Comparison of ENCODE assay signal across 8 cellular contexts in genomic region chr14:39432179-39432618, GRCh38. TPM values are rescaled to one million over a fixed set of nuclear protein-coding genes. Genes with fewer than 3 reads are reported as not detected.
DNase-seq lines count a peak whose midpoint lies in the region; ATAC-seq and TF ChIP-seq lines count a peak whose summit lies in the region.

TSS of gene FBXO33 (minus strand) at chr14:39432433. CDS start at chr14:39432162, 271 bp downstream.

- H3K36me3 ChIP-seq in cardiac muscle cell (no peaks in the 10 kb centered on the region), parathyroid adenoma (ENCODE audit: control insufficient read depth, insufficient read depth, low read length) (no peaks in the 10 kb centered on the region), tibial artery (no peaks in the 10 kb centered on the region)

- DNase-seq in GM12864 (ENCODE audit: low read depth) (peak; percentile 90), NCI-H1417 treated with DMSO at 0.1 percent for 48 hours (lab: John Stamatoyannopoulos, UW) (peak; percentile 94), SW480 (ENCODE audit: low spot score) (peak; percentile 83), cardiac muscle cell (ENCODE audit: low read depth in 1 of 2, low spot score in 1 of 2) (peak; percentile 96 to 98), tibial artery (peak; percentile 96 to 98)
- DNase-seq in activated naive CD8-positive, alpha-beta T cell treated with anti-CD3 and anti-CD28 coated beads, Interleukin-2, amount 50 U/mL, for 24 hours: peak; percentile 96

- peak within 1 kb of the TSS; percentile 98 for H2AFZ ChIP-seq in parathyroid adenoma

- H3K4me3 Mint-ChIP-seq in activated naive CD8-positive, alpha-beta T cell treated with anti-CD3 and anti-CD28 coated beads, Interleukin-2, amount 50 U/mL, for 24 hours: peak within 1 kb of the TSS; percentile 91

- H3K27me3 ChIP-seq in cardiac muscle cell: no peaks in the 10 kb centered on the region
- no peaks in the 10 kb centered on the region for H3K27me3 ChIP-seq in parathyroid adenoma (ENCODE audit: control insufficient read depth, insufficient read depth, low read length)
- H3K27me3 ChIP-seq in tibial artery: no peaks in the 10 kb centered on the region

- H3K4me3 ChIP-seq in GM12864 (ENCODE audit: low read depth, low read length) (peak within 1 kb of the TSS; percentile 97), cardiac muscle cell (peak within 1 kb of the TSS; percentile 60), parathyroid adenoma (ENCODE audit: low read depth, low read length) (peak within 1 kb of the TSS; percentile 85), tibial artery (peak within 1 kb of the TSS; percentile 71 to 79)

- no peaks in the 10 kb centered on the region for H3K27me3 Mint-ChIP-seq in activated naive CD8-positive, alpha-beta T cell treated with anti-CD3 and anti-CD28 coated beads, Interleukin-2, amount 50 U/mL, for 24 hours

- intact Hi-C loops in tibial artery (cut with DNase I; ENCODE audit: low total_unique reads): loop anchor here (5.0 kb wide), 3 partner anchors 165 to 330 kb away; partner anchors contain the start of genes SEC23A and TRAPPC6B

- peak; percentile 87 for ATAC-seq in HG02798 (IDR thresholded peaks at IDR 0.05; ENCODE audit: poor library complexity, unreplicated experiment)
- ATAC-seq in activated naive CD8-positive, alpha-beta T cell treated with anti-CD3 and anti-CD28 coated beads, Interleukin-2, amount 50 U/mL, for 24 hours: peak; percentile 87

- H3K9me3 ChIP-seq in cardiac muscle cell (ENCODE audit: low read depth) (no peaks in the 10 kb centered on the region), parathyroid adenoma (ENCODE audit: control insufficient read depth, low read length) (no peaks in the 10 kb centered on the region), tibial artery (no peaks in the 10 kb centered on the region)

- H3K9ac ChIP-seq in parathyroid adenoma: peak within 1 kb of the TSS; percentile 89

- no peaks in the 10 kb centered on the region for H3K36me3 Mint-ChIP-seq in activated naive CD8-positive, alpha-beta T cell treated with anti-CD3 and anti-CD28 coated beads, Interleukin-2, amount 50 U/mL, for 24 hours (ENCODE audit: low read depth)

- H3K27ac ChIP-seq in cardiac muscle cell: peak within 1 kb of the TSS; percentile 100
- peak within 1 kb of the TSS; percentile 99 for H3K27ac ChIP-seq in parathyroid adenoma
- H3K27ac ChIP-seq in tibial artery: peak within 1 kb of the TSS; percentile 91 to 94

- no peaks in the 10 kb centered on the region for H3K9me3 Mint-ChIP-seq in activated naive CD8-positive, alpha-beta T cell treated with anti-CD3 and anti-CD28 coated beads, Interleukin-2, amount 50 U/mL, for 24 hours

- peaks cover 12% of the 10 kb centered on the region for H3K4me1 ChIP-seq in cardiac muscle cell (ENCODE audit: low read depth)
- peaks cover 6% of the 10 kb centered on the region for H3K4me1 ChIP-seq in parathyroid adenoma
- peaks cover 0 to 42% (median 19%) of the 10 kb centered on the region in 4 donors for H3K4me1 ChIP-seq in tibial artery

- peaks cover 22% of the 10 kb centered on the region for H3K79me2 ChIP-seq in parathyroid adenoma

- H3K4me2 ChIP-seq in parathyroid adenoma (ENCODE audit: low read length): peak within 1 kb of the TSS; percentile 92

- peaks cover 45% of the 10 kb centered on the region for H3K4me1 Mint-ChIP-seq in activated naive CD8-positive, alpha-beta T cell treated with anti-CD3 and anti-CD28 coated beads, Interleukin-2, amount 50 U/mL, for 24 hours

- H3K27ac Mint-ChIP-seq in activated naive CD8-positive, alpha-beta T cell treated with anti-CD3 and anti-CD28 coated beads, Interleukin-2, amount 50 U/mL, for 24 hours: peak within 1 kb of the TSS; percentile 100

- TF ChIP-seq CTCF in GM12864 (IDR thresholded peaks at IDR 0.05; ENCODE audit: low read depth, low read length, missing control alignments): no peak
- no peak for TF ChIP-seq CTCF in cardiac muscle cell (IDR thresholded peaks at IDR 0.05; ENCODE audit: low read depth, low read length)
- TF ChIP-seq CTCF in parathyroid adenoma (IDR thresholded peaks at IDR 0.05): no peak
- TF ChIP-seq CTCF in tibial artery (IDR thresholded peaks at IDR 0.05): no peak

RNA-seq across cellular contexts. Expression of gene FBXO33, which starts in this region (rescaled TPM):
- total RNA-seq in cardiac muscle cell: 13.6 and 14.7 TPM in 2 replicates
- 12.8 and 14.0 TPM in 2 replicates for polyA plus RNA-seq in cardiac muscle cell

Comparison
In these comparisons a context has a peak if more than half of its experiments do, and no peak if none do; other contexts are left out.
1. Peak in every context shown above with its lines: DNase-seq, ATAC-seq, H3K4me3 ChIP-seq and H3K27ac ChIP-seq.